In the genomic region with DNA sequence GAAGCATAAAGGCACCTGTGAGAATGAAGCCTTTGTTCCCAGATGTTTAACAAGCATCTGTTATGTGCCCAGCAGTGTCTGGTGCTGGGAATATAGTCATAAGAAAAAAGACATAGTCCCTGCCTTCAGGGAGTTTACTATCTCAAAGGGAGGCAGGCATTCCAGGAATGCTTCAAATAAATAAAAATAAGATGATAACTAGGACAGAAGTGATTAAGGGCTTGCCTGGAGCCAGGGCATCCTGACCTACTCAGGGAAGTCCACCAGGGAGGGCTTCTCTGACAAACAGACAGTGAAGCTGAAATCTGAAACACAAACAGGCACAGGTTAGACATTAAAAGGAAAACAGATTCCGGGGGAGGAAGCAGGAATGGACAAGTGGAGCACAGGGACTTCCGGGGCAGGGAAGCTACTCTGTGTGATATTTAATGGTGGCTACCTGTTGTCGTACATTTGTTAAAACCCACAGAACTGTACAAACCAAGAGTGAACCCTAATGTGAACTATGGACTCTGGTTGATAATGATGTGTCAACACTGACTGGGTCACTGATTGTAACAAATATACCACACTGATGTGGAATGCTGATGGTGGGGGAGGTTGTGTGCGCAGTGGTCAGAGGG, we compare ENCODE assay signal across 10 cellular contexts. TPM values are rescaled to one million over a fixed set of nuclear protein-coding genes. Genes with fewer than 3 reads are reported as not detected.
DNase-seq lines count a peak whose midpoint lies in the region; TF ChIP-seq lines count a peak whose summit lies in the region.
"Had no signal": no experiment of that assay in that cellular context is flagged by ENCODE, and none has a peak within 500 bp of the region (broad histone marks: within the 10 kb centered on the region; RNA-seq: fewer than 3 reads in every experiment).

No MANE protein-coding gene starts in this region.

- peaks cover 45 to 59% of the 10 kb centered on the region in 2 experiments for H3K4me1 Mint-ChIP-seq in H9

- H3F3A ChIP-seq in smooth muscle cell (ENCODE audit: low read depth): peaks cover 34% of the 10 kb centered on the region

- H2BK12ac ChIP-seq in H9 (ENCODE audit: insufficient read length, low read depth, low read length): no peak overlapping the region

- no peak for TF ChIP-seq CTCF in H9 (conservative IDR thresholded peaks at IDR 0.05)
- TF ChIP-seq CTCF in smooth muscle cell (IDR thresholded peaks at IDR 0.05; ENCODE audit: borderline replicate concordance, insufficient read depth, poor library complexity, severe bottlenecking): no peak

- no peak for DNase-seq in H9
- peak; percentile 86 for DNase-seq in SW480 (ENCODE audit: low spot score)
- peak; percentile 51 for DNase-seq in kidney glomerular epithelial cell (lab: John Stamatoyannopoulos, UW)
- DNase-seq in smooth muscle cell (lab: John Stamatoyannopoulos, UW; ENCODE audit: unreplicated experiment): no peak
- no peak for DNase-seq in caudate nucleus (lab: John Stamatoyannopoulos, UW)
- DNase-seq in iPS-NIHi11 (ENCODE audit: low spot score): no peak
- DNase-seq in UCSD-AML1 (lab: John Stamatoyannopoulos, UW; ENCODE audit: unreplicated experiment): no peak
- DNase-seq: effector CD8-positive, alpha-beta T cell; stimulated activated CD4-positive, alpha-beta T cell treated with anti-CD3 and anti-CD28 coated beads, Interleukin-12 subunit alpha, Interleukin-12 subunit beta, amount 100 ng/mL, for 4 hours had no signal

- no peaks in the 10 kb centered on the region for H3K27me3 ChIP-seq in H9 (ENCODE audit: insufficient read depth, low read length)
- H3K27me3 ChIP-seq in smooth muscle cell (ENCODE audit: low read depth): no peaks in the 10 kb centered on the region

- H3K9me3 ChIP-seq in H9 (ENCODE audit: control insufficient read depth, low read depth, low read length) (no peaks in the 10 kb centered on the region), smooth muscle cell (replicated peaks; ENCODE audit: low read depth) (no peaks in the 10 kb centered on the region)

- no peaks in the 10 kb centered on the region for H3K9me3 Mint-ChIP-seq in H9
- H3K9me3 Mint-ChIP-seq: activated T-helper 1 cell treated with anti-CD3 and anti-CD28 coated beads, Interleukin-12 subunit alpha, Interleukin-12 subunit beta, Interleukin-2, Interleukin-4 antibody, amounts not matched to agents 30 ng/mL and 10 ng/mL and 1 ng/mL, durations not matched to agents 14 hours and 24 hours and 36 hours had no signal

- no peak overlapping the region for H2BK120ac ChIP-seq in H9 (ENCODE audit: low read depth, low read length, poor library complexity, severe bottlenecking)

- no peak overlapping the region for H4K5ac ChIP-seq in H9 (ENCODE audit: insufficient read length, low read depth, low read length)

- H3K23ac ChIP-seq in H9 (ENCODE audit: insufficient read length, low read depth, low read length): no peak overlapping the region

- no peak overlapping the region for H3K4me3 Mint-ChIP-seq in H9
- H3K4me3 Mint-ChIP-seq: activated T-helper 1 cell treated with anti-CD3 and anti-CD28 coated beads, Interleukin-12 subunit alpha, Interleukin-12 subunit beta, Interleukin-2, Interleukin-4 antibody, amounts not matched to agents 30 ng/mL and 10 ng/mL and 1 ng/mL, durations not matched to agents 14 hours and 24 hours and 36 hours had no signal

- no peak overlapping the region for H4K91ac ChIP-seq in H9 (ENCODE audit: insufficient read length, low read depth, low read length)

- peak overlapping the region; percentile 30 to 71 (median 66) for H3K27ac Mint-ChIP-seq in H9
- H3K27ac Mint-ChIP-seq: activated T-helper 1 cell treated with anti-CD3 and anti-CD28 coated beads, Interleukin-12 subunit alpha, Interleukin-12 subunit beta, Interleukin-2, Interleukin-4 antibody, amounts not matched to agents 30 ng/mL and 10 ng/mL and 1 ng/mL, durations not matched to agents 14 hours and 24 hours and 36 hours had no signal

- WGBS in H9 (ENCODE audit: extremely low coverage, insufficient read length, low lambda C conversion rate): no CpG with 5 or more reads among the region's 4 CpGs
- 83% methylated on average over 4 of the region's 4 CpGs for WGBS in smooth muscle cell (ENCODE audit: low lambda C conversion rate)

- H3K79me2 ChIP-seq in H9 (ENCODE audit: insufficient read depth, low read length) (peaks cover 4% of the 10 kb centered on the region; the same call in 1 of the 2 replicates), smooth muscle cell (ENCODE audit: low read depth) (peaks cover 10% of the 10 kb centered on the region)

- H2AFZ ChIP-seq in H9 (ENCODE audit: low read length): no peak overlapping the region
- no peak overlapping the region for H2AFZ ChIP-seq in smooth muscle cell (ENCODE audit: low read depth)

- no peak overlapping the region for H3K14ac ChIP-seq in H9 (ENCODE audit: insufficient read depth, low read length)

- no peaks in the 10 kb centered on the region for H3K23me2 ChIP-seq in H9 (ENCODE audit: insufficient read length, low read depth, low read length, poor library complexity, severe bottlenecking)

- no peak overlapping the region for H2BK5ac ChIP-seq in H9 (ENCODE audit: insufficient read length, low read length)

- no peak overlapping the region for H2AK5ac ChIP-seq in H9 (ENCODE audit: insufficient read length, low read length)

- no peak overlapping the region for H2BK20ac ChIP-seq in H9 (ENCODE audit: low read depth, low read length, poor library complexity, severe bottlenecking)

- H4K20me1 ChIP-seq in H9 (ENCODE audit: control insufficient read depth, insufficient read depth, insufficient read length) (no peaks in the 10 kb centered on the region), smooth muscle cell (ENCODE audit: low read depth) (peaks cover 22% of the 10 kb centered on the region)

- no peaks in the 10 kb centered on the region for H3K79me1 ChIP-seq in H9 (ENCODE audit: insufficient read depth, low read depth, low read length, poor library complexity, severe bottlenecking)

- H3K36me3 Mint-ChIP-seq in H9 (ENCODE audit: insufficient read depth in 1 of 3, low read depth in 3 of 3): peaks cover 24 to 48% (median 29%) of the 10 kb centered on the region in 3 experiments

- no peaks in the 10 kb centered on the region for H3K36me3 ChIP-seq in smooth muscle cell (ENCODE audit: low read depth)

- H2BK15ac ChIP-seq in H9 (ENCODE audit: low read depth, low read length): no peak overlapping the region

- H4K8ac ChIP-seq in H9 (replicated peaks; ENCODE audit: insufficient read length, low read depth, low read length): no peak overlapping the region

- H3K56ac ChIP-seq in H9 (ENCODE audit: insufficient read length, low read depth, low read length): no peak overlapping the region

- H3K27ac ChIP-seq in H9 (ENCODE audit: insufficient read length, low read depth, low read length) (no peak overlapping the region), smooth muscle cell (ENCODE audit: low read depth) (peak overlapping the region; percentile 86), caudate nucleus (ENCODE audit: low read depth, low read length) (no peak overlapping the region)

- H3K9ac ChIP-seq in H9 (ENCODE audit: extremely low read depth, insufficient read length, low read length) (no peak overlapping the region), smooth muscle cell (ENCODE audit: low read depth) (no peak overlapping the region)

- no peak overlapping the region for H3K4me3 ChIP-seq in smooth muscle cell

- H3K4ac ChIP-seq in H9 (ENCODE audit: low read depth, low read length): no peak overlapping the region

- H3K18ac ChIP-seq in H9 (ENCODE audit: insufficient read length, low read depth, low read length): no peak overlapping the region

- H3K4me2 ChIP-seq in H9 (ENCODE audit: insufficient read depth, insufficient read length, low read length) (no peak overlapping the region), smooth muscle cell (no peak overlapping the region)

- H3T11ph ChIP-seq in H9 (ENCODE audit: low read length): no peak overlapping the region

- no peaks in the 10 kb centered on the region for H3K27me3 Mint-ChIP-seq in H9 (ENCODE audit: low read depth)

- H3K4me1 ChIP-seq in H9 (ENCODE audit: insufficient read depth, low read length): peaks cover 18% of the 10 kb centered on the region
- peaks cover 35% of the 10 kb centered on the region for H3K4me1 ChIP-seq in smooth muscle cell (ENCODE audit: low read depth)

RNA-seq across cellular contexts. Expression of a gene that starts 53.3 kb away (rescaled TPM):
- total RNA-seq in H9 (2021) (146 and 148 TPM in 2 replicates), smooth muscle cell (332 and 343 TPM in 2 replicates)
- 276 and 403 TPM in 2 replicates for polyA plus RNA-seq in smooth muscle cell

Comparison
In these comparisons a context has a peak if more than half of its experiments do, and no peak if none do; other contexts are left out.
1. DNase-seq: peak in SW480 (single experiment) and kidney glomerular epithelial cell (single experiment); none in H9 (single experiment), smooth muscle cell (single experiment), caudate nucleus (0 of 61), iPS-NIHi11 (single experiment) and UCSD-AML1 (single experiment).